In genomic region chr4:148787831-148788477, GRCh38 we compare ENCODE assay signal across 1 cellular context.
TF ChIP-seq lines count a peak whose summit lies in the region.

No MANE protein-coding gene starts in this region.

TF ChIP-seq in HepG2, 621 proteins besides CTCF, POLR2A, EP300 and RAD21 (continued from another document):
- TF ChIP-seq, protein P1, sequence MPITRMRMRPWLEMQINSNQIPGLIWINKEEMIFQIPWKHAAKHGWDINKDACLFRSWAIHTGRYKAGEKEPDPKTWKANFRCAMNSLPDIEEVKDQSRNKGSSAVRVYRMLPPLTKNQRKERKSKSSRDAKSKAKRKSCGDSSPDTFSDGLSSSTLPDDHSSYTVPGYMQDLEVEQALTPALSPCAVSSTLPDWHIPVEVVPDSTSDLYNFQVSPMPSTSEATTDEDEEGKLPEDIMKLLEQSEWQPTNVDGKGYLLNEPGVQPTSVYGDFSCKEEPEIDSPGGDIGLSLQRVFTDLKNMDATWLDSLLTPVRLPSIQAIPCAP (CRISPR knock-in tag; IDR thresholded peaks at IDR 0.05; ENCODE audit: low read depth): no peak
- TF ChIP-seq NR3C1 (CRISPR knock-in tag; IDR thresholded peaks at IDR 0.05) (no peak), ZNF224 (CRISPR knock-in tag; IDR thresholded peaks at IDR 0.05) (no peak), PRMT3 (CRISPR knock-in tag; IDR thresholded peaks at IDR 0.05; ENCODE audit: borderline replicate concordance, low read depth) (no peak), MIER2 (CRISPR knock-in tag; IDR thresholded peaks at IDR 0.05) (no peak), ZNF34 (CRISPR knock-in tag; IDR thresholded peaks at IDR 0.05; ENCODE audit: borderline replicate concordance) (no peak), NCOA2 (CRISPR knock-in tag; IDR thresholded peaks at IDR 0.05) (no peak), SP5 (CRISPR knock-in tag; IDR thresholded peaks at IDR 0.05; ENCODE audit: borderline replicate concordance, low read depth) (no peak), ZNF691 (CRISPR knock-in tag; IDR thresholded peaks at IDR 0.05; ENCODE audit: borderline replicate concordance, low read depth) (no peak), SIX1 (CRISPR knock-in tag; IDR thresholded peaks at IDR 0.05; ENCODE audit: borderline replicate concordance) (no peak)
